ENCODE assay signal across 28 cellular contexts in the genomic region with DNA sequence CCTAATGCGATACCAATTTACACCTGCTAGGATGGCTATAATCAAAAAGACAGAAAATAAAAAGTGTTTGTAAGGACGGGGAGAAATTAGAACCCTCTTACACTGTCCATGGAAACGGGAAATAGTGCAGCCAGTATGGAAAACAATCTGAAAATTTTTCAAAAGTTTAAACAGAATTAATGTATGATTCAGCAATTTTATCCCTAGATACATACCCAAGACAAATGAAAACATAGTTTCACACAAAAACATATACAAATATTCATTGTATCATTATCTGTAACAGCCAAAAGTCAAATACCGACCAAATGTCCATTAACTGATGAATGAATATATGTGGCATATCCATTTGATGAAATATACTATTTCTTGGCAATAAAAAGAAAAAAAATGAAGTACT.
"Had no signal": no experiment of that assay in that cellular context is flagged by ENCODE, and none has a peak within 500 bp of the region (broad histone marks: within the 10 kb centered on the region; RNA-seq: fewer than 3 reads in every experiment).

No MANE protein-coding gene starts in this region.

- H3K27ac ChIP-seq: colonic mucosa, coronary artery, dorsolateral prefrontal cortex, epithelial cell of prostate, esophagus muscularis mucosa, esophagus squamous epithelium, foreskin keratinocyte, gastrocnemius medialis, gastroesophageal sphincter, heart left ventricle, heart right ventricle had no signal

- DNase-seq: colonic mucosa; cortex of kidney; dermis blood vessel endothelial cell; dorsolateral prefrontal cortex; effector CD4-positive, alpha-beta T cell; effector CD8-positive, alpha-beta T cell; effector memory CD4-positive, alpha-beta T cell; effector memory CD8-positive, alpha-beta T cell; endodermal cell; erythroblast; esophagus squamous epithelium; foreskin fibroblast; foreskin keratinocyte; foreskin melanocyte; gastrocnemius medialis; glutamatergic neuron; head of caudate nucleus; heart left ventricle; heart right ventricle had no signal

- H3K36me3 ChIP-seq: colonic mucosa, esophagus muscularis mucosa, esophagus squamous epithelium, gastrocnemius medialis, gastroesophageal sphincter, heart left ventricle, heart right ventricle had no signal

- H3K4me1 ChIP-seq: colonic mucosa, esophagus muscularis mucosa, esophagus squamous epithelium, foreskin keratinocyte, gastrocnemius medialis, gastroesophageal sphincter, heart left ventricle, heart right ventricle had no signal

- H3K27me3 ChIP-seq: colonic mucosa, dorsolateral prefrontal cortex, esophagus muscularis mucosa, esophagus squamous epithelium, foreskin keratinocyte, gastrocnemius medialis, gastroesophageal sphincter, heart left ventricle had no signal

- ATAC-seq: effector memory CD8-positive, alpha-beta T cell; esophagus mucosa; foreskin keratinocyte; gastrocnemius medialis; gastroesophageal sphincter; heart left ventricle; heart right ventricle had no signal

- H3K9me3 ChIP-seq: colonic mucosa, esophagus muscularis mucosa, esophagus squamous epithelium, gastrocnemius medialis, gastroesophageal sphincter had no signal

- FAIRE-seq: colon, endometrium, endothelial cell of umbilical vein, frontal cortex had no signal

- H3K4me3 ChIP-seq: colonic mucosa, coronary artery, dorsolateral prefrontal cortex, esophagus muscularis mucosa, esophagus squamous epithelium, gastrocnemius medialis, gastroesophageal sphincter, heart left ventricle, heart right ventricle had no signal
